In the genomic region with DNA sequence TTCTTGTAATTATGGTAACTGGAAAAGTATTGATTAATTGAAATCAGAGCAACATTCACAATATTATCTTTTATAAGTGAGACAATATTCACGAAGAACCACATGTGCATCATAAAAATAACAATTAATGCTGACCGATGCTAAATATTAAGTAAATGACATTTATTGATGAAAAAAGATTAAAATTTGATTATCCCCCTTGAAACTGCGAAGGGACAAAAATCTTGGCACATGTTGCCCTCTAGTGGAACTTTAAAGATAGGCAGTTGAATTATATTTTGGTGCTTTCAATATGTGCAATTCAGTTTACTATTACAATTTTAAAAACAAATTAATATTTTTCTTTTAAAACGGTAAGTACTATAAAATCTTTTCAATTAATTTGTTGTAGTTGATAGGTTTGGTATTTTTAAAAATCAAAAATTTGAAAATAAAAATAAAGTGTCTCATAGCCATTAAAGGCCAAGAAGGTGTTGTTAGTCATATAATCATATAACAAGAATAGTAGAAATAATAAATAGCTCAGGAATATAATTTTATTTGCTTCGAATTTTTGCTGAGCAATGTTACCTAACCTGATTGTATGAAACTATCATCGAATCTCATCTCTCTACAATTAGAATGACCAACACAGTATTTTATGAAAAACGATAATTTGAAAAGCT, we compare ENCODE assay signal across 9 cellular contexts.
DNase-seq lines count a peak whose midpoint lies in the region; ATAC-seq, FAIRE-seq and TF ChIP-seq lines count a peak whose summit lies in the region.
"Had no signal": no experiment of that assay in that cellular context is flagged by ENCODE, and none has a peak within 500 bp of the region (broad histone marks: within the 10 kb centered on the region; RNA-seq: fewer than 3 reads in every experiment).

No MANE protein-coding gene starts in this region.

- intact Hi-C loops in pancreas (cut with DNase I): no loop called here

- DNase-seq in DMS153 treated with DMSO at 0.1 percent for 48 hours (lab: John Stamatoyannopoulos, UW; ENCODE audit: unreplicated experiment) (peak; percentile 22), DMS153 (lab: John Stamatoyannopoulos, UW) (no peak), cardiac fibroblast (ENCODE audit: low read depth in 2 of 2) (peak; percentile 30 to 58), pancreas (no peak)
- DNase-seq in activated CD4-positive, CD25-positive, alpha-beta regulatory T cell (lab: John Stamatoyannopoulos, UW): no peak

- FAIRE-seq in pancreas (lab: Jason Lieb, UNC): peak; percentile 96

- H3K4me1 ChIP-seq in pancreas: peaks cover 0 to 3% (median 3%) of the 10 kb centered on the region in 3 donors
- H3K4me1 ChIP-seq: BLaER1 had no signal

- 24% methylated on average over 7 of the region's 7 CpGs for WGBS in pancreas, 2 donors

- ATAC-seq in pancreas: no peak
- ATAC-seq in activated CD4-positive, CD25-positive, alpha-beta regulatory T cell treated with anti-CD3 and anti-CD28 coated beads, Interleukin-2, amount 50 U/mL, for 24 hours: no peak
- no peak for ATAC-seq in HG02678 (IDR thresholded peaks at IDR 0.05; ENCODE audit: unreplicated experiment)

- H3K4me3 ChIP-seq in cardiac fibroblast (replicated peaks in 1 of 2; ENCODE audit: low read depth in 2 of 2, low read length in 2 of 2): no peak overlapping the region
- H3K4me3 ChIP-seq in pancreas: no peak overlapping the region
- H3K4me3 ChIP-seq: BLaER1 had no signal

- H3K27me3 ChIP-seq in pancreas: no peaks in the 10 kb centered on the region
- H3K27me3 ChIP-seq: BLaER1 had no signal

- H3K9me3 ChIP-seq in pancreas: no peaks in the 10 kb centered on the region

- H3K36me3 ChIP-seq in pancreas: no peaks in the 10 kb centered on the region
- H3K36me3 ChIP-seq: BLaER1 had no signal

- H3K27ac ChIP-seq in pancreas: no peak overlapping the region
- H3K27ac ChIP-seq: BLaER1 had no signal

- peak; percentile 82 for TF ChIP-seq CTCF in LNCAP (IDR thresholded peaks at IDR 0.05)
- peak; percentile 61 for TF ChIP-seq CTCF in cardiac fibroblast (IDR thresholded peaks at IDR 0.05; ENCODE audit: low read depth, low read length)
- TF ChIP-seq CTCF in pancreas (IDR thresholded peaks at IDR 0.05): peak; percentile 8 to 57 (median 48)

Comparison
In these comparisons a context has a peak if more than half of its experiments do, and no peak if none do; other contexts are left out.
1. DNase-seq: peak in DMS153 treated with DMSO at 0.1 percent for 48 hours (single experiment) and cardiac fibroblast (2 of 2); none in DMS153 (single experiment), pancreas (0 of 6) and activated CD4-positive, CD25-positive, alpha-beta regulatory T cell (0 of 4).
2. Peak in every context shown above with its lines, with median percentiles within 50 percentile points of each other: CTCF ChIP-seq.